Comparison of ENCODE assay signal across 1 cellular context in genomic region chr11:69437001-69437875, GRCh38.
A peak's percentile ranks its signal among the peaks of the same experiment; 100 is the strongest.
TF ChIP-seq lines count a peak whose summit lies in the region.

No MANE protein-coding gene starts in this region.

TF ChIP-seq in HepG2, 621 proteins besides CTCF, POLR2A, EP300 and RAD21 (continued from another document and continues in another):
- TF ChIP-seq, protein P1, sequence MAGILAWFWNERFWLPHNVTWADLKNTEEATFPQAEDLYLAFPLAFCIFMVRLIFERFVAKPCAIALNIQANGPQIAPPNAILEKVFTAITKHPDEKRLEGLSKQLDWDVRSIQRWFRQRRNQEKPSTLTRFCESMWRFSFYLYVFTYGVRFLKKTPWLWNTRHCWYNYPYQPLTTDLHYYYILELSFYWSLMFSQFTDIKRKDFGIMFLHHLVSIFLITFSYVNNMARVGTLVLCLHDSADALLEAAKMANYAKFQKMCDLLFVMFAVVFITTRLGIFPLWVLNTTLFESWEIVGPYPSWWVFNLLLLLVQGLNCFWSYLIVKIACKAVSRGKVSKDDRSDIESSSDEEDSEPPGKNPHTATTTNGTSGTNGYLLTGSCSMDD (CRISPR knock-in tag; IDR thresholded peaks at IDR 0.05), result no peak
- no peak for TF ChIP-seq SMARCC2 (IDR thresholded peaks at IDR 0.05)
- no peak for TF ChIP-seq NCOR1 (IDR thresholded peaks at IDR 0.05; ENCODE audit: borderline replicate concordance, low read length)
- TF ChIP-seq NR2C2 (CRISPR knock-in tag; IDR thresholded peaks at IDR 0.05; ENCODE audit: borderline replicate concordance), result no peak
- TF ChIP-seq NPAS2 (CRISPR knock-in tag; IDR thresholded peaks at IDR 0.05; ENCODE audit: borderline replicate concordance), result no peak
- no peak for TF ChIP-seq ZNF354B (CRISPR knock-in tag; IDR thresholded peaks at IDR 0.05)
- peak; percentile 48; the same call in 1 of the 2 replicates for TF ChIP-seq ZNF574 (CRISPR knock-in tag; IDR thresholded peaks at IDR 0.05)
- peak; percentile 51; the same call in 1 of the 2 replicates for TF ChIP-seq GABPB1 (CRISPR knock-in tag; IDR thresholded peaks at IDR 0.05)
- no peak for TF ChIP-seq FOXJ3 (CRISPR knock-in tag; IDR thresholded peaks at IDR 0.05; ENCODE audit: borderline replicate concordance)
- TF ChIP-seq HNF4G (IDR thresholded peaks at IDR 0.05; ENCODE audit: borderline replicate concordance, low read depth, low read length), result no peak
- peak; percentile 39; the same call in 1 of the 2 replicates for TF ChIP-seq HNF4G (CRISPR knock-in tag; IDR thresholded peaks at IDR 0.05; ENCODE audit: borderline replicate concordance, low read depth)
- no peak for TF ChIP-seq PHB2 (IDR thresholded peaks at IDR 0.05; ENCODE audit: partially characterized antibody)
- no peak for TF ChIP-seq ZNF766 (CRISPR knock-in tag; IDR thresholded peaks at IDR 0.05; ENCODE audit: borderline replicate concordance)
- TF ChIP-seq HNRNPL (IDR thresholded peaks at IDR 0.05; ENCODE audit: low read depth, low read length), result peak; percentile 79
- no peak for TF ChIP-seq HCFC1 (IDR thresholded peaks at IDR 0.05; ENCODE audit: low read depth, low read length)
- TF ChIP-seq NKX3-1 (CRISPR knock-in tag; IDR thresholded peaks at IDR 0.05), result no peak
- no peak for TF ChIP-seq RFX3 (CRISPR knock-in tag; IDR thresholded peaks at IDR 0.05)
- no peak for TF ChIP-seq ZNF672 (CRISPR knock-in tag; IDR thresholded peaks at IDR 0.05)
- no peak for TF ChIP-seq THYN1 (CRISPR knock-in tag; IDR thresholded peaks at IDR 0.05; ENCODE audit: borderline replicate concordance, low read depth)
- no peak for TF ChIP-seq MBNL3 (CRISPR knock-in tag; conservative IDR thresholded peaks at IDR 0.05)
- no peak for TF ChIP-seq YY1 (IDR thresholded peaks at IDR 0.05; ENCODE audit: insufficient read depth, insufficient replicate concordance, low read depth, low read length)
- no peak for TF ChIP-seq MYNN (CRISPR knock-in tag; IDR thresholded peaks at IDR 0.05; ENCODE audit: low read depth)
- TF ChIP-seq, protein P2, sequence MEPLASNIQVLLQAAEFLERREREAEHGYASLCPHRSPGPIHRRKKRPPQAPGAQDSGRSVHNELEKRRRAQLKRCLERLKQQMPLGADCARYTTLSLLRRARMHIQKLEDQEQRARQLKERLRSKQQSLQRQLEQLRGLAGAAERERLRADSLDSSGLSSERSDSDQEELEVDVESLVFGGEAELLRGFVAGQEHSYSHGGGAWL (CRISPR knock-in tag; IDR thresholded peaks at IDR 0.05), result no peak; the same call in 1 of the 2 replicates
- no peak for TF ChIP-seq ZBTB25 (CRISPR knock-in tag; IDR thresholded peaks at IDR 0.05)
- TF ChIP-seq ZNF33B (CRISPR knock-in tag; IDR thresholded peaks at IDR 0.05), result no peak
- peak; percentile 55; the same call in 1 of the 2 replicates for TF ChIP-seq ZFY (CRISPR knock-in tag; IDR thresholded peaks at IDR 0.05)
- peak; percentile 94 for TF ChIP-seq ARNTL (CRISPR knock-in tag; IDR thresholded peaks at IDR 0.05)
- peak; percentile 72; the same call in 1 of the 2 replicates for TF ChIP-seq CBX5 (CRISPR knock-in tag; IDR thresholded peaks at IDR 0.05; ENCODE audit: borderline replicate concordance)
- TF ChIP-seq MEF2D (CRISPR knock-in tag; IDR thresholded peaks at IDR 0.05), result 0 out of 2 replicates have a peak, but pooled peaks have one; percentile 42
- TF ChIP-seq, protein P3, sequence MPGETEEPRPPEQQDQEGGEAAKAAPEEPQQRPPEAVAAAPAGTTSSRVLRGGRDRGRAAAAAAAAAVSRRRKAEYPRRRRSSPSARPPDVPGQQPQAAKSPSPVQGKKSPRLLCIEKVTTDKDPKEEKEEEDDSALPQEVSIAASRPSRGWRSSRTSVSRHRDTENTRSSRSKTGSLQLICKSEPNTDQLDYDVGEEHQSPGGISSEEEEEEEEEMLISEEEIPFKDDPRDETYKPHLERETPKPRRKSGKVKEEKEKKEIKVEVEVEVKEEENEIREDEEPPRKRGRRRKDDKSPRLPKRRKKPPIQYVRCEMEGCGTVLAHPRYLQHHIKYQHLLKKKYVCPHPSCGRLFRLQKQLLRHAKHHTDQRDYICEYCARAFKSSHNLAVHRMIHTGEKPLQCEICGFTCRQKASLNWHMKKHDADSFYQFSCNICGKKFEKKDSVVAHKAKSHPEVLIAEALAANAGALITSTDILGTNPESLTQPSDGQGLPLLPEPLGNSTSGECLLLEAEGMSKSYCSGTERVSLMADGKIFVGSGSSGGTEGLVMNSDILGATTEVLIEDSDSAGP (CRISPR knock-in tag; IDR thresholded peaks at IDR 0.05; ENCODE audit: borderline replicate concordance), result peak; percentile 58
- no peak for TF ChIP-seq ZNF274 (CRISPR knock-in tag; IDR thresholded peaks at IDR 0.05)
- TF ChIP-seq ONECUT2 (CRISPR knock-in tag; IDR thresholded peaks at IDR 0.05), result no peak
- no peak for TF ChIP-seq CC2D1A (CRISPR knock-in tag; IDR thresholded peaks at IDR 0.05)
- TF ChIP-seq, protein P4, sequence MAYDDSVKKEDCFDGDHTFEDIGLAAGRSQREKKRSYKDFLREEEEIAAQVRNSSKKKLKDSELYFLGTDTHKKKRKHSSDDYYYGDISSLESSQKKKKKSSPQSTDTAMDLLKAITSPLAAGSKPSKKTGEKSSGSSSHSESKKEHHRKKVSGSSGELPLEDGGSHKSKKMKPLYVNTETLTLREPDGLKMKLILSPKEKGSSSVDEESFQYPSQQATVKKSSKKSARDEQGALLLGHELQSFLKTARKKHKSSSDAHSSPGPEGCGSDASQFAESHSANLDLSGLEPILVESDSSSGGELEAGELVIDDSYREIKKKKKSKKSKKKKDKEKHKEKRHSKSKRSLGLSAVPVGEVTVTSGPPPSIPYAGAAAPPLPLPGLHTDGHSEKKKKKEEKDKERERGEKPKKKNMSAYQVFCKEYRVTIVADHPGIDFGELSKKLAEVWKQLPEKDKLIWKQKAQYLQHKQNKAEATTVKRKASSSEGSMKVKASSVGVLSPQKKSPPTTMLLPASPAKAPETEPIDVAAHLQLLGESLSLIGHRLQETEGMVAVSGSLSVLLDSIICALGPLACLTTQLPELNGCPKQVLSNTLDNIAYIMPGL (CRISPR knock-in tag; IDR thresholded peaks at IDR 0.05; ENCODE audit: borderline replicate concordance in 1 of 2, low read depth in 1 of 2), result 0 out of 4 replicates have a peak, but pooled peaks of 1 of the 2 experiments have one; percentile 18
- no peak for TF ChIP-seq SOX13 (IDR thresholded peaks at IDR 0.05)
- peak in 1 of 2 experiments; percentile 69; a peak in 2 of 4 replicates for TF ChIP-seq SOX13 (CRISPR knock-in tag; conservative IDR thresholded peaks at IDR 0.05 in 1 of 2, IDR thresholded peaks at IDR 0.05 in 1 of 2)
- TF ChIP-seq, protein P5, sequence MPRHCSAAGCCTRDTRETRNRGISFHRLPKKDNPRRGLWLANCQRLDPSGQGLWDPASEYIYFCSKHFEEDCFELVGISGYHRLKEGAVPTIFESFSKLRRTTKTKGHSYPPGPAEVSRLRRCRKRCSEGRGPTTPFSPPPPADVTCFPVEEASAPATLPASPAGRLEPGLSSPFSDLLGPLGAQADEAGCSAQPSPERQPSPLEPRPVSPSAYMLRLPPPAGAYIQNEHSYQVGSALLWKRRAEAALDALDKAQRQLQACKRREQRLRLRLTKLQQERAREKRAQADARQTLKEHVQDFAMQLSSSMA (CRISPR knock-in tag; IDR thresholded peaks at IDR 0.05), result no peak
- TF ChIP-seq ZNF136 (CRISPR knock-in tag; IDR thresholded peaks at IDR 0.05; ENCODE audit: low read depth), result no peak
- TF ChIP-seq ZNF577 (CRISPR knock-in tag; IDR thresholded peaks at IDR 0.05; ENCODE audit: borderline replicate concordance, low read depth), result no peak
- TF ChIP-seq, protein P6, sequence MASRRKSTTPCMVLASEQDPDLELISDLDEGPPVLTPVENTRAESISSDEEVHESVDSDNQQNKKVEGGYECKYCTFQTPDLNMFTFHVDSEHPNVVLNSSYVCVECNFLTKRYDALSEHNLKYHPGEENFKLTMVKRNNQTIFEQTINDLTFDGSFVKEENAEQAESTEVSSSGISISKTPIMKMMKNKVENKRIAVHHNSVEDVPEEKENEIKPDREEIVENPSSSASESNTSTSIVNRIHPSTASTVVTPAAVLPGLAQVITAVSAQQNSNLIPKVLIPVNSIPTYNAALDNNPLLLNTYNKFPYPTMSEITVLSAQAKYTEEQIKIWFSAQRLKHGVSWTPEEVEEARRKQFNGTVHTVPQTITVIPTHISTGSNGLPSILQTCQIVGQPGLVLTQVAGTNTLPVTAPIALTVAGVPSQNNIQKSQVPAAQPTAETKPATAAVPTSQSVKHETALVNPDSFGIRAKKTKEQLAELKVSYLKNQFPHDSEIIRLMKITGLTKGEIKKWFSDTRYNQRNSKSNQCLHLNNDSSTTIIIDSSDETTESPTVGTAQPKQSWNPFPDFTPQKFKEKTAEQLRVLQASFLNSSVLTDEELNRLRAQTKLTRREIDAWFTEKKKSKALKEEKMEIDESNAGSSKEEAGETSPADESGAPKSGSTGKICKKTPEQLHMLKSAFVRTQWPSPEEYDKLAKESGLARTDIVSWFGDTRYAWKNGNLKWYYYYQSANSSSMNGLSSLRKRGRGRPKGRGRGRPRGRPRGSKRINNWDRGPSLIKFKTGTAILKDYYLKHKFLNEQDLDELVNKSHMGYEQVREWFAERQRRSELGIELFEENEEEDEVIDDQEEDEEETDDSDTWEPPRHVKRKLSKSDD (CRISPR knock-in tag; IDR thresholded peaks at IDR 0.05; ENCODE audit: low read depth), result no peak
- TF ChIP-seq ARNT2 (CRISPR knock-in tag; IDR thresholded peaks at IDR 0.05; ENCODE audit: low read depth), result no peak
- TF ChIP-seq ESRRA (CRISPR knock-in tag; IDR thresholded peaks at IDR 0.05; ENCODE audit: low read depth), result no peak
- TF ChIP-seq BCL6 (CRISPR knock-in tag; IDR thresholded peaks at IDR 0.05), result peak; percentile 63; the same call in 1 of the 2 replicates
- TF ChIP-seq SP1 (IDR thresholded peaks at IDR 0.05), result no peak
- no peak for TF ChIP-seq SP1 (CRISPR knock-in tag; IDR thresholded peaks at IDR 0.05)
- no peak for TF ChIP-seq MATR3 (CRISPR knock-in tag; IDR thresholded peaks at IDR 0.05)
- TF ChIP-seq ATF7 (IDR thresholded peaks at IDR 0.05), result no peak
- 0 out of 2 replicates have a peak, but pooled peaks have one; percentile 38 for TF ChIP-seq ATF7 (CRISPR knock-in tag; IDR thresholded peaks at IDR 0.05)
- TF ChIP-seq ZNF251 (CRISPR knock-in tag; IDR thresholded peaks at IDR 0.05), result no peak
- TF ChIP-seq, protein P7, sequence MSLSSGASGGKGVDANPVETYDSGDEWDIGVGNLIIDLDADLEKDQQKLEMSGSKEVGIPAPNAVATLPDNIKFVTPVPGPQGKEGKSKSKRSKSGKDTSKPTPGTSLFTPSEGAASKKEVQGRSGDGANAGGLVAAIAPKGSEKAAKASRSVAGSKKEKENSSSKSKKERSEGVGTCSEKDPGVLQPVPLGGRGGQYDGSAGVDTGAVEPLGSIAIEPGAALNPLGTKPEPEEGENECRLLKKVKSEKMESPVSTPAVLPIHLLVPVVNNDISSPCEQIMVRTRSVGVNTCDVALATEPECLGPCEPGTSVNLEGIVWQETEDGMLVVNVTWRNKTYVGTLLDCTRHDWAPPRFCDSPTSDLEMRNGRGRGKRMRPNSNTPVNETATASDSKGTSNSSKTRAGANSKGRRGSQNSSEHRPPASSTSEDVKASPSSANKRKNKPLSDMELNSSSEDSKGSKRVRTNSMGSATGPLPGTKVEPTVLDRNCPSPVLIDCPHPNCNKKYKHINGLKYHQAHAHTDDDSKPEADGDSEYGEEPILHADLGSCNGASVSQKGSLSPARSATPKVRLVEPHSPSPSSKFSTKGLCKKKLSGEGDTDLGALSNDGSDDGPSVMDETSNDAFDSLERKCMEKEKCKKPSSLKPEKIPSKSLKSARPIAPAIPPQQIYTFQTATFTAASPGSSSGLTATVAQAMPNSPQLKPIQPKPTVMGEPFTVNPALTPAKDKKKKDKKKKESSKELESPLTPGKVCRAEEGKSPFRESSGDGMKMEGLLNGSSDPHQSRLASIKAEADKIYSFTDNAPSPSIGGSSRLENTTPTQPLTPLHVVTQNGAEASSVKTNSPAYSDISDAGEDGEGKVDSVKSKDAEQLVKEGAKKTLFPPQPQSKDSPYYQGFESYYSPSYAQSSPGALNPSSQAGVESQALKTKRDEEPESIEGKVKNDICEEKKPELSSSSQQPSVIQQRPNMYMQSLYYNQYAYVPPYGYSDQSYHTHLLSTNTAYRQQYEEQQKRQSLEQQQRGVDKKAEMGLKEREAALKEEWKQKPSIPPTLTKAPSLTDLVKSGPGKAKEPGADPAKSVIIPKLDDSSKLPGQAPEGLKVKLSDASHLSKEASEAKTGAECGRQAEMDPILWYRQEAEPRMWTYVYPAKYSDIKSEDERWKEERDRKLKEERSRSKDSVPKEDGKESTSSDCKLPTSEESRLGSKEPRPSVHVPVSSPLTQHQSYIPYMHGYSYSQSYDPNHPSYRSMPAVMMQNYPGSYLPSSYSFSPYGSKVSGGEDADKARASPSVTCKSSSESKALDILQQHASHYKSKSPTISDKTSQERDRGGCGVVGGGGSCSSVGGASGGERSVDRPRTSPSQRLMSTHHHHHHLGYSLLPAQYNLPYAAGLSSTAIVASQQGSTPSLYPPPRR (CRISPR knock-in tag; IDR thresholded peaks at IDR 0.05; ENCODE audit: borderline replicate concordance), result peak; percentile 76
- TF ChIP-seq ZNF124 (CRISPR knock-in tag; IDR thresholded peaks at IDR 0.05), result peak; percentile 33; the same call in 1 of the 2 replicates
